1 cellular context compared by ENCODE assay signal in the genomic region with DNA sequence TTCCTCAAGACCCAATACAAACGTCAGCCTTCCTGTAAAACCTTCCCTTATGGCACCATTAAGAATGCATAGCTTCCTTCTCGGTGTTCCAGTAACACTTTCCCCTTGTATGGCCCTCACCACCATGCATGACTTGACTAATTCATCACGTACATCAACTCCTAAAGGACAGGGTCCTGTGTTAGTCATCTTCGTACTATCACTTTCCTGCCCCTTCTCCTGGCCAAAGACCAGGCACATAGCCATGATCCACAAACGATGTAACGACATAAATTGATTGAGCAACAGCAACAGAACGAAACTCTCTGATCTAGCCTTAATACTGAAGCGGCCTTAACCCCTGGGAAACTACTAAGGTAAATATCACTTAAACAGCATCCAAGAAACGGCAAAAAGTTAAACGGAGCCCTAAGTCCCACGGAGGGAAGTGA.
TF ChIP-seq lines count a peak whose summit lies in the region.

No MANE protein-coding gene starts in this region.

TF ChIP-seq in HepG2, 621 proteins besides CTCF, POLR2A, EP300 and RAD21 (continues in another document):
- TF ChIP-seq ZNF598 (CRISPR knock-in tag; IDR thresholded peaks at IDR 0.05; ENCODE audit: borderline replicate concordance), result no peak
- TF ChIP-seq ZBTB20 (CRISPR knock-in tag; IDR thresholded peaks at IDR 0.05; ENCODE audit: borderline replicate concordance, low read depth), result no peak
- no peak; the same call in 1 of the 2 replicates for TF ChIP-seq FOSL2 (CRISPR knock-in tag; IDR thresholded peaks at IDR 0.05)
- no peak for TF ChIP-seq ZNF549 (CRISPR knock-in tag; IDR thresholded peaks at IDR 0.05)
- TF ChIP-seq GATAD2A (CRISPR knock-in tag; IDR thresholded peaks at IDR 0.05), result no peak
- TF ChIP-seq, protein P1, sequence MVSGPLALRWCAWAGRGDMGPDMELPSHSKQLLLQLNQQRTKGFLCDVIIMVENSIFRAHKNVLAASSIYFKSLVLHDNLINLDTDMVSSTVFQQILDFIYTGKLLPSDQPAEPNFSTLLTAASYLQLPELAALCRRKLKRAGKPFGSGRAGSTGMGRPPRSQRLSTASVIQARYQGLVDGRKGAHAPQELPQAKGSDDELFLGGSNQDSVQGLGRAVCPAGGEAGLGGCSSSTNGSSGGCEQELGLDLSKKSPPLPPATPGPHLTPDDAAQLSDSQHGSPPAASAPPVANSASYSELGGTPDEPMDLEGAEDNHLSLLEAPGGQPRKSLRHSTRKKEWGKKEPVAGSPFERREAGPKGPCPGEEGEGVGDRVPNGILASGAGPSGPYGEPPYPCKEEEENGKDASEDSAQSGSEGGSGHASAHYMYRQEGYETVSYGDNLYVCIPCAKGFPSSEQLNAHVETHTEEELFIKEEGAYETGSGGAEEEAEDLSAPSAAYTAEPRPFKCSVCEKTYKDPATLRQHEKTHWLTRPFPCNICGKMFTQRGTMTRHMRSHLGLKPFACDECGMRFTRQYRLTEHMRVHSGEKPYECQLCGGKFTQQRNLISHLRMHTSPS (CRISPR knock-in tag; IDR thresholded peaks at IDR 0.05; ENCODE audit: low read depth), result no peak
- TF ChIP-seq, protein P2, sequence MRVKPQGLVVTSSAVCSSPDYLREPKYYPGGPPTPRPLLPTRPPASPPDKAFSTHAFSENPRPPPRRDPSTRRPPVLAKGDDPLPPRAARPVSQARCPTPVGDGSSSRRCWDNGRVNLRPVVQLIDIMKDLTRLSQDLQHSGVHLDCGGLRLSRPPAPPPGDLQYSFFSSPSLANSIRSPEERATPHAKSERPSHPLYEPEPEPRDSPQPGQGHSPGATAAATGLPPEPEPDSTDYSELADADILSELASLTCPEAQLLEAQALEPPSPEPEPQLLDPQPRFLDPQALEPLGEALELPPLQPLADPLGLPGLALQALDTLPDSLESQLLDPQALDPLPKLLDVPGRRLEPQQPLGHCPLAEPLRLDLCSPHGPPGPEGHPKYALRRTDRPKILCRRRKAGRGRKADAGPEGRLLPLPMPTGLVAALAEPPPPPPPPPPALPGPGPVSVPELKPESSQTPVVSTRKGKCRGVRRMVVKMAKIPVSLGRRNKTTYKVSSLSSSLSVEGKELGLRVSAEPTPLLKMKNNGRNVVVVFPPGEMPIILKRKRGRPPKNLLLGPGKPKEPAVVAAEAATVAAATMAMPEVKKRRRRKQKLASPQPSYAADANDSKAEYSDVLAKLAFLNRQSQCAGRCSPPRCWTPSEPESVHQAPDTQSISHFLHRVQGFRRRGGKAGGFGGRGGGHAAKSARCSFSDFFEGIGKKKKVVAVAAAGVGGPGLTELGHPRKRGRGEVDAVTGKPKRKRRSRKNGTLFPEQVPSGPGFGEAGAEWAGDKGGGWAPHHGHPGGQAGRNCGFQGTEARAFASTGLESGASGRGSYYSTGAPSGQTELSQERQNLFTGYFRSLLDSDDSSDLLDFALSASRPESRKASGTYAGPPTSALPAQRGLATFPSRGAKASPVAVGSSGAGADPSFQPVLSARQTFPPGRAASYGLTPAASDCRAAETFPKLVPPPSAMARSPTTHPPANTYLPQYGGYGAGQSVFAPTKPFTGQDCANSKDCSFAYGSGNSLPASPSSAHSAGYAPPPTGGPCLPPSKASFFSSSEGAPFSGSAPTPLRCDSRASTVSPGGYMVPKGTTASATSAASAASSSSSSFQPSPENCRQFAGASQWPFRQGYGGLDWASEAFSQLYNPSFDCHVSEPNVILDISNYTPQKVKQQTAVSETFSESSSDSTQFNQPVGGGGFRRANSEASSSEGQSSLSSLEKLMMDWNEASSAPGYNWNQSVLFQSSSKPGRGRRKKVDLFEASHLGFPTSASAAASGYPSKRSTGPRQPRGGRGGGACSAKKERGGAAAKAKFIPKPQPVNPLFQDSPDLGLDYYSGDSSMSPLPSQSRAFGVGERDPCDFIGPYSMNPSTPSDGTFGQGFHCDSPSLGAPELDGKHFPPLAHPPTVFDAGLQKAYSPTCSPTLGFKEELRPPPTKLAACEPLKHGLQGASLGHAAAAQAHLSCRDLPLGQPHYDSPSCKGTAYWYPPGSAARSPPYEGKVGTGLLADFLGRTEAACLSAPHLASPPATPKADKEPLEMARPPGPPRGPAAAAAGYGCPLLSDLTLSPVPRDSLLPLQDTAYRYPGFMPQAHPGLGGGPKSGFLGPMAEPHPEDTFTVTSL (CRISPR knock-in tag; IDR thresholded peaks at IDR 0.05; ENCODE audit: borderline replicate concordance), result no peak
- TF ChIP-seq, protein P3, sequence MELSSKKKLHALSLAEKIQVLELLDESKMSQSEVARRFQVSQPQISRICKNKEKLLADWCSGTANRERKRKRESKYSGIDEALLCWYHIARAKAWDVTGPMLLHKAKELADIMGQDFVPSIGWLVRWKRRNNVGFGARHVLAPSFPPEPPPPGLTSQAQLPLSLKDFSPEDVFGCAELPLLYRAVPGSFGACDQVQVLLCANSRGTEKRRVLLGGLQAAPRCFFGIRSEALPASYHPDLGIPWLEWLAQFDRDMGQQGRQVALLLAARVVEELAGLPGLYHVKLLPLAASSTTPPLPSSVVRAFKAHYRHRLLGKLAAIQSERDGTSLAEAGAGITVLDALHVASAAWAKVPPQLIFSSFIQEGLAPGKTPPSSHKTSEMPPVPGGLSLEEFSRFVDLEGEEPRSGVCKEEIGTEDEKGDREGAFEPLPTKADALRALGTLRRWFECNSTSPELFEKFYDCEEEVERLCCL (CRISPR knock-in tag; IDR thresholded peaks at IDR 0.05; ENCODE audit: borderline replicate concordance), result no peak
- no peak for TF ChIP-seq NR2C2 (CRISPR knock-in tag; IDR thresholded peaks at IDR 0.05; ENCODE audit: borderline replicate concordance)
- no peak for TF ChIP-seq ZNF775 (CRISPR knock-in tag; IDR thresholded peaks at IDR 0.05; ENCODE audit: borderline replicate concordance)
- no peak for TF ChIP-seq TAF15 (IDR thresholded peaks at IDR 0.05; ENCODE audit: low read depth, low read length, poor library complexity, severe bottlenecking)
- no peak for TF ChIP-seq SPEN (CRISPR knock-in tag; IDR thresholded peaks at IDR 0.05; ENCODE audit: low read depth)
- TF ChIP-seq, protein P4, sequence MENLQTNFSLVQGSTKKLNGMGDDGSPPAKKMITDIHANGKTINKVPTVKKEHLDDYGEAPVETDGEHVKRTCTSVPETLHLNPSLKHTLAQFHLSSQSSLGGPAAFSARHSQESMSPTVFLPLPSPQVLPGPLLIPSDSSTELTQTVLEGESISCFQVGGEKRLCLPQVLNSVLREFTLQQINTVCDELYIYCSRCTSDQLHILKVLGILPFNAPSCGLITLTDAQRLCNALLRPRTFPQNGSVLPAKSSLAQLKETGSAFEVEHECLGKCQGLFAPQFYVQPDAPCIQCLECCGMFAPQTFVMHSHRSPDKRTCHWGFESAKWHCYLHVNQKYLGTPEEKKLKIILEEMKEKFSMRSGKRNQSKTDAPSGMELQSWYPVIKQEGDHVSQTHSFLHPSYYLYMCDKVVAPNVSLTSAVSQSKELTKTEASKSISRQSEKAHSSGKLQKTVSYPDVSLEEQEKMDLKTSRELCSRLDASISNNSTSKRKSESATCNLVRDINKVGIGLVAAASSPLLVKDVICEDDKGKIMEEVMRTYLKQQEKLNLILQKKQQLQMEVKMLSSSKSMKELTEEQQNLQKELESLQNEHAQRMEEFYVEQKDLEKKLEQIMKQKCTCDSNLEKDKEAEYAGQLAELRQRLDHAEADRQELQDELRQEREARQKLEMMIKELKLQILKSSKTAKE (CRISPR knock-in tag; IDR thresholded peaks at IDR 0.05; ENCODE audit: borderline replicate concordance), result peak; percentile 11; the same call in 1 of the 2 replicates
- TF ChIP-seq RBM39 (IDR thresholded peaks at IDR 0.05; ENCODE audit: low read depth, low read length, poor library complexity, severe bottlenecking), result no peak
- no peak for TF ChIP-seq NFYB (CRISPR knock-in tag; IDR thresholded peaks at IDR 0.05)
- TF ChIP-seq HOXA9 (CRISPR knock-in tag; IDR thresholded peaks at IDR 0.05; ENCODE audit: borderline replicate concordance), result 0 out of 2 replicates have a peak, but pooled peaks have one; percentile 84
- TF ChIP-seq, protein P5, sequence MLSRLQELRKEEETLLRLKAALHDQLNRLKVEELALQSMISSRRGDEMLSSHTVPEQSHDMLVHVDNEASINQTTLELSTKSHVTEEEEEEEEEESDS (CRISPR knock-in tag; IDR thresholded peaks at IDR 0.05; ENCODE audit: borderline replicate concordance), result no peak
- peak; percentile 75; the same call in 1 of the 2 replicates for TF ChIP-seq REL (CRISPR knock-in tag; conservative IDR thresholded peaks at IDR 0.05)
- no peak for TF ChIP-seq CC2D1A (CRISPR knock-in tag; IDR thresholded peaks at IDR 0.05)
- no peak for TF ChIP-seq SP1 (IDR thresholded peaks at IDR 0.05)
- 0 out of 2 replicates have a peak, but pooled peaks have one; percentile 28 for TF ChIP-seq SP1 (CRISPR knock-in tag; IDR thresholded peaks at IDR 0.05)
- no peak for TF ChIP-seq AKAP8 (CRISPR knock-in tag; IDR thresholded peaks at IDR 0.05)
- TF ChIP-seq, protein P6, sequence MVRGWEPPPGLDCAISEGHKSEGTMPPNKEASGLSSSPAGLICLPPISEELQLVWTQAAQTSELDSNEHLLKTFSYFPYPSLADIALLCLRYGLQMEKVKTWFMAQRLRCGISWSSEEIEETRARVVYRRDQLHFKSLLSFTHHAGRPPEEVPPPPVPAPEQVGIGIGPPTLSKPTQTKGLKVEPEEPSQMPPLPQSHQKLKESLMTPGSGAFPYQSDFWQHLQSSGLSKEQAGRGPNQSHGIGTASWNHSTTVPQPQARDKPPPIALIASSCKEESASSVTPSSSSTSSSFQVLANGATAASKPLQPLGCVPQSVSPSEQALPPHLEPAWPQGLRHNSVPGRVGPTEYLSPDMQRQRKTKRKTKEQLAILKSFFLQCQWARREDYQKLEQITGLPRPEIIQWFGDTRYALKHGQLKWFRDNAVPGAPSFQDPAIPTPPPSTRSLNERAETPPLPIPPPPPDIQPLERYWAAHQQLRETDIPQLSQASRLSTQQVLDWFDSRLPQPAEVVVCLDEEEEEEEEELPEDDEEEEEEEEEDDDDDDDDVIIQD (CRISPR knock-in tag; IDR thresholded peaks at IDR 0.05; ENCODE audit: low read depth), result peak; percentile 10; the same call in 1 of the 2 replicates
- TF ChIP-seq, protein P7, sequence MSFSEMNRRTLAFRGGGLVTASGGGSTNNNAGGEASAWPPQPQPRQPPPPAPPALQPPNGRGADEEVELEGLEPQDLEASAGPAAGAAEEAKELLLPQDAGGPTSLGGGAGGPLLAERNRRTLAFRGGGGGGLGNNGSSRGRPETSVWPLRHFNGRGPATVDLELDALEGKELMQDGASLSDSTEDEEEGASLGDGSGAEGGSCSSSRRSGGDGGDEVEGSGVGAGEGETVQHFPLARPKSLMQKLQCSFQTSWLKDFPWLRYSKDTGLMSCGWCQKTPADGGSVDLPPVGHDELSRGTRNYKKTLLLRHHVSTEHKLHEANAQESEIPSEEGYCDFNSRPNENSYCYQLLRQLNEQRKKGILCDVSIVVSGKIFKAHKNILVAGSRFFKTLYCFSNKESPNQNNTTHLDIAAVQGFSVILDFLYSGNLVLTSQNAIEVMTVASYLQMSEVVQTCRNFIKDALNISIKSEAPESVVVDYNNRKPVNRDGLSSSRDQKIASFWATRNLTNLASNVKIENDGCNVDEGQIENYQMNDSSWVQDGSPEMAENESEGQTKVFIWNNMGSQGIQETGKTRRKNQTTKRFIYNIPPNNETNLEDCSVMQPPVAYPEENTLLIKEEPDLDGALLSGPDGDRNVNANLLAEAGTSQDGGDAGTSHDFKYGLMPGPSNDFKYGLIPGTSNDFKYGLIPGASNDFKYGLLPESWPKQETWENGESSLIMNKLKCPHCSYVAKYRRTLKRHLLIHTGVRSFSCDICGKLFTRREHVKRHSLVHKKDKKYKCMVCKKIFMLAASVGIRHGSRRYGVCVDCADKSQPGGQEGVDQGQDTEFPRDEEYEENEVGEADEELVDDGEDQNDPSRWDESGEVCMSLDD (CRISPR knock-in tag; IDR thresholded peaks at IDR 0.05; ENCODE audit: borderline replicate concordance), result no peak
- TF ChIP-seq NR2F1 (CRISPR knock-in tag; IDR thresholded peaks at IDR 0.05), result no peak
- TF ChIP-seq ZNF234 (CRISPR knock-in tag; conservative IDR thresholded peaks at IDR 0.05), result no peak; the same call in 1 of the 2 replicates
- TF ChIP-seq SIN3A (IDR thresholded peaks at IDR 0.05; ENCODE audit: borderline replicate concordance, low read depth, low read length), result 0 out of 2 replicates have a peak, but pooled peaks have one; percentile 18
- TF ChIP-seq FOXK1 (CRISPR knock-in tag; IDR thresholded peaks at IDR 0.05; ENCODE audit: borderline replicate concordance, low read depth), result no peak
- TF ChIP-seq, protein P8, sequence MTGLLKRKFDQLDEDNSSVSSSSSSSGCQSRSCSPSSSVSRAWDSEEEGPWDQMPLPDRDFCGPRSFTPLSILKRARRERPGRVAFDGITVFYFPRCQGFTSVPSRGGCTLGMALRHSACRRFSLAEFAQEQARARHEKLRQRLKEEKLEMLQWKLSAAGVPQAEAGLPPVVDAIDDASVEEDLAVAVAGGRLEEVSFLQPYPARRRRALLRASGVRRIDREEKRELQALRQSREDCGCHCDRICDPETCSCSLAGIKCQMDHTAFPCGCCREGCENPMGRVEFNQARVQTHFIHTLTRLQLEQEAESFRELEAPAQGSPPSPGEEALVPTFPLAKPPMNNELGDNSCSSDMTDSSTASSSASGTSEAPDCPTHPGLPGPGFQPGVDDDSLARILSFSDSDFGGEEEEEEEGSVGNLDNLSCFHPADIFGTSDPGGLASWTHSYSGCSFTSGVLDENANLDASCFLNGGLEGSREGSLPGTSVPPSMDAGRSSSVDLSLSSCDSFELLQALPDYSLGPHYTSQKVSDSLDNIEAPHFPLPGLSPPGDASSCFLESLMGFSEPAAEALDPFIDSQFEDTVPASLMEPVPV (CRISPR knock-in tag; IDR thresholded peaks at IDR 0.05), result no peak
- no peak for TF ChIP-seq PITX1 (CRISPR knock-in tag; IDR thresholded peaks at IDR 0.05)
- no peak for TF ChIP-seq RFX3 (CRISPR knock-in tag; IDR thresholded peaks at IDR 0.05)
- TF ChIP-seq ZFP1 (CRISPR knock-in tag; IDR thresholded peaks at IDR 0.05), result no peak
- TF ChIP-seq ZBTB38 (CRISPR knock-in tag; IDR thresholded peaks at IDR 0.05), result no peak
- TF ChIP-seq, protein P9, sequence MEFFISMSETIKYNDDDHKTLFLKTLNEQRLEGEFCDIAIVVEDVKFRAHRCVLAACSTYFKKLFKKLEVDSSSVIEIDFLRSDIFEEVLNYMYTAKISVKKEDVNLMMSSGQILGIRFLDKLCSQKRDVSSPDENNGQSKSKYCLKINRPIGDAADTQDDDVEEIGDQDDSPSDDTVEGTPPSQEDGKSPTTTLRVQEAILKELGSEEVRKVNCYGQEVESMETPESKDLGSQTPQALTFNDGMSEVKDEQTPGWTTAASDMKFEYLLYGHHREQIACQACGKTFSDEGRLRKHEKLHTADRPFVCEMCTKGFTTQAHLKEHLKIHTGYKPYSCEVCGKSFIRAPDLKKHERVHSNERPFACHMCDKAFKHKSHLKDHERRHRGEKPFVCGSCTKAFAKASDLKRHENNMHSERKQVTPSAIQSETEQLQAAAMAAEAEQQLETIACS (CRISPR knock-in tag; IDR thresholded peaks at IDR 0.05), result no peak
